Comparison of ENCODE assay signal across 8 cellular contexts in the genomic region with DNA sequence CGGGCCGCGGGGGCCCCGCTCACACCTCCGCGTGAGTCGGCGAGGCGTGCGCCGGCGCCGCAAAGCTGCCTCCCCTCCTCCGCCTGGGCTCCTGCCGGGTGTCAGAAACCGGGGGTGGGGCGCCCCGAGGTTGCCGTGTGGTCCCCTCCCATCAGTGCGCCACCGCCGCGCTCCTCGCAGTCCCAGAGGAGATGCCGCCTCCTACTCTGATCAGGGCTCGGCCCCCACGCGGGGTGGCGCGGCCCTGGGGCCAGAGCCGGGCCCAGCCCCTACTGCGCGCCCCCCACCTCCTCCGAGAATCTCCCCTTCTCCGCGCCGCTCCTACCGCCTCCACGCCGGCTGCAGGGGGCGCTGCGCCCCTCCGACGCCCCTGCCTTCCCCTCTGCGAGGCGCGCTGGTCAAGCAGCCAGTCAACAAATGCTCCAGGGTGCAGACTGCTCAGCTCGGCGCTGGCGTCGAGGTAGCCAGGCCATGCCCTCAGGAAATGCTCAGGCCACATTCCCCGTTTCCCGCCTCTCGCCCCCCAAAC. TPM values are rescaled to one million over a fixed set of nuclear protein-coding genes. Genes with fewer than 3 reads are reported as not detected.
DNase-seq lines count a peak whose midpoint lies in the region; ATAC-seq, FAIRE-seq and TF ChIP-seq lines count a peak whose summit lies in the region.

No MANE protein-coding gene starts in this region.

- ATAC-seq in Panc1 (peak; percentile 43), K562 (peak; percentile 82), HG03439 (IDR thresholded peaks at IDR 0.05; ENCODE audit: unreplicated experiment) (no peak), HG02642 (IDR thresholded peaks at IDR 0.05; ENCODE audit: poor library complexity, unreplicated experiment) (no peak)

- no CpG with 5 or more reads among the region's 54 CpGs for WGBS in K562 (ENCODE audit: insufficient coverage, low coverage, missing lambda C conversion rate)
- 11% methylated on average over 54 of the region's 54 CpGs for WGBS in liver
- WGBS in transverse colon (ENCODE audit: low coverage in 1 of 2), 2 donors: 6% methylated on average over 48 of the region's 54 CpGs; no CpG with 5 or more reads in 1 of the 2 donors

- peaks cover 38% of the 10 kb centered on the region for H3K79me2 ChIP-seq in K562 (ENCODE audit: control insufficient read depth, insufficient read depth, low read length)

- intact Hi-C loops in Panc1 (cut with micrococcal nuclease; ENCODE audit: unreplicated experiment) (loop anchor here (10.0 kb wide), 1 partner anchor 74 kb away; no protein-coding TSS in a partner anchor), K562 (cut with micrococcal nuclease) (no loop called here), transverse colon (cut with DNase I; ENCODE audit: low total_unique reads) (no loop called here)

- peak overlapping the region in 1 of 2 experiments; percentile 79; a peak in 2 of 4 replicates for H3K9ac ChIP-seq in K562 (ENCODE audit: insufficient read depth in 1 of 2, low read depth in 2 of 2, low read length in 2 of 2)
- H3K9ac ChIP-seq in liver (ENCODE audit: low read depth in 1 of 2, low read length in 2 of 2): no peak overlapping the region

- H3K4me3 ChIP-seq in Panc1 (ENCODE audit: low read depth in 2 of 2, low read length in 2 of 2) (peak overlapping the region; percentile 15 to 28; a peak in 3 of 4 replicates), K562 (peak overlapping the region; percentile 35), liver (ENCODE audit: low read depth in 1 of 3, low read length in 3 of 3) (peak overlapping the region in 1 of 3 donors; percentile 64), transverse colon (peak overlapping the region in 2 of 4 donors; percentile 30 to 41)

- peaks cover 40% of the 10 kb centered on the region for H3K4me1 ChIP-seq in Panc1 (ENCODE audit: control insufficient read depth, insufficient read depth, low read length)
- H3K4me1 ChIP-seq in K562 (replicated peaks in 1 of 2; ENCODE audit: control insufficient read depth in 2 of 2, insufficient read depth in 2 of 2, low read length in 2 of 2): peaks cover 10 to 85% of the 10 kb centered on the region in 2 experiments; a peak in 4 of 5 replicates
- H3K4me1 ChIP-seq in liver (ENCODE audit: control insufficient read depth in 4 of 4, insufficient read depth in 4 of 4, low read length in 3 of 4): peaks cover 0 to 12% (median 11%) of the 10 kb centered on the region in 4 donors
- H3K4me1 ChIP-seq in transverse colon: peaks cover 0 to 30% (median 19%) of the 10 kb centered on the region in 4 donors

- BruUV-seq in Panc1 (replicated peaks; lab: Mats Ljungman, UMichigan) (no TSS peak), K562 (replicated peaks; lab: Mats Ljungman, UMichigan) (no TSS peak)

- peak in 1 of 2 experiments; percentile 60; a peak in 2 of 4 replicates for TF ChIP-seq RAD21 in K562 (CRISPR knock-in tag; conservative IDR thresholded peaks at IDR 0.05 in 1 of 2, IDR thresholded peaks at IDR 0.05 in 1 of 2)
- TF ChIP-seq RAD21 in liver (IDR thresholded peaks at IDR 0.05): peak in 1 of 2 donors; percentile 37

- H3K27me3 ChIP-seq in Panc1 (ENCODE audit: control insufficient read depth, insufficient read depth, low read length) (no peaks in the 10 kb centered on the region), K562 (ENCODE audit: control insufficient read depth in 2 of 2, insufficient read depth in 2 of 2, low read length in 2 of 2) (no peaks in the 10 kb centered on the region), liver (ENCODE audit: control insufficient read depth in 4 of 4, insufficient read depth in 4 of 4, low read length in 3 of 4) (peaks cover 0 to 3% (median 0%) of the 10 kb centered on the region in 4 donors), transverse colon (peaks cover 35% of the 10 kb centered on the region)

- TF ChIP-seq CTCF in Panc1 (IDR thresholded peaks at IDR 0.05): peak; percentile 72
- peak; percentile 58 to 77 (median 66) for TF ChIP-seq CTCF in K562 (IDR thresholded peaks at IDR 0.05 in 2 of 3, conservative IDR thresholded peaks at IDR 0.05 in 1 of 3; ENCODE audit: insufficient read depth in 2 of 3, low read depth in 1 of 3, low read length in 3 of 3)
- peak; percentile 17 for TF ChIP-seq CTCF in liver (IDR thresholded peaks at IDR 0.05; ENCODE audit: low read depth, low read length, missing input control)
- peak in 4 of 5 experiments; percentile 13 to 34 (median 27) for TF ChIP-seq CTCF in transverse colon (IDR thresholded peaks at IDR 0.05)

- no peak for TF ChIP-seq POLR2A in K562 (conservative IDR thresholded peaks at IDR 0.05)
- no peak for TF ChIP-seq POLR2A in transverse colon (IDR thresholded peaks at IDR 0.05)

- POLR2A ChIA-PET in Panc1 (lab: Charles Lee) (no interaction called here), K562 (lab: Yijun Ruan, JAX) (interaction anchor here (1.0 kb wide), 1 partner anchor 132 kb away, joined by 4 read pairs; a partner anchor contains a TSS)

- FAIRE-seq in K562 (lab: Jason Lieb, UNC): no peak

- H3K4me2 ChIP-seq in K562 (ENCODE audit: insufficient read depth, low read length): peak overlapping the region; percentile 60; the same call in 1 of the 2 replicates

- H3K27ac ChIP-seq in Panc1 (ENCODE audit: low read length) (no peak overlapping the region), K562 (ENCODE audit: extremely low read depth, low read depth, low read length) (no peak overlapping the region), liver (ENCODE audit: low read depth in 1 of 2, low read length in 2 of 2) (no peak overlapping the region), transverse colon (no peak overlapping the region)

- CTCF ChIA-PET in Panc1 (lab: Charles Lee): no interaction called here
- CTCF ChIA-PET in K562 (lab: Yijun Ruan, JAX; ENCODE audit: low intra/inter-chr PET ratio): no interaction called here

- DNase-seq in NCI-H1417 (lab: John Stamatoyannopoulos, UW) (peak; percentile 39 to 57 (median 49)), NCI-H1417 treated with DMSO at 0.1 percent for 48 hours (lab: John Stamatoyannopoulos, UW) (no peak), Panc1 (ENCODE audit: low read depth, low spot score) (no peak), K562 (ENCODE audit: extremely low read depth in 1 of 4, low spot score in 3 of 4) (peak; percentile 73 to 82 (median 78)), transverse colon (no peak)

- H3K36me3 ChIP-seq in Panc1 (ENCODE audit: control insufficient read depth, insufficient read depth, low read length) (no peaks in the 10 kb centered on the region), K562 (ENCODE audit: control insufficient read depth, insufficient read depth, low read length) (peaks cover 8% of the 10 kb centered on the region; the same call in 1 of the 3 replicates), liver (ENCODE audit: control insufficient read depth in 4 of 4, insufficient read depth in 3 of 4, low read depth in 1 of 4, low read length in 3 of 4) (no peaks in the 10 kb centered on the region), transverse colon (no peaks in the 10 kb centered on the region)

- no peaks in the 10 kb centered on the region for H3K9me1 ChIP-seq in K562 (ENCODE audit: control insufficient read depth, insufficient read depth, low read length)

- TF ChIP-seq EP300 in K562 (IDR thresholded peaks at IDR 0.05; ENCODE audit: low read length) (no peak), transverse colon (IDR thresholded peaks at IDR 0.05; ENCODE audit: low read depth) (no peak)

- H3K9me3 ChIP-seq in Panc1 (ENCODE audit: control insufficient read depth, insufficient read depth, low read depth, low read length) (no peaks in the 10 kb centered on the region), K562 (replicated peaks; ENCODE audit: control insufficient read depth, insufficient read depth, low read depth, low read length) (no peaks in the 10 kb centered on the region), liver (ENCODE audit: control insufficient read depth in 4 of 4, low read length in 3 of 4) (no peaks in the 10 kb centered on the region), transverse colon (no peaks in the 10 kb centered on the region)

- in situ Hi-C loops in Panc1 (cut with HindIII; ENCODE audit: low pct_unique_long_range_greater_than_20kb, low sequenced_read_pairs): no loop called here
- in situ Hi-C loops in K562 (cut with MboI): no loop called here
- in situ Hi-C loops in transverse colon (cut with MboI; ENCODE audit: low pct_ligation_motif_present in 1 of 4, low pct_unique_long_range_greater_than_20kb in 1 of 4, low sequenced_read_pairs in 3 of 4): no loop called here

- H2AFZ ChIP-seq in K562 (ENCODE audit: low read depth, low read length): peak overlapping the region; percentile 79

- H4K20me1 ChIP-seq in K562 (replicated peaks; ENCODE audit: control insufficient read depth, insufficient read depth, low read length): no peaks in the 10 kb centered on the region; the same call in 1 of the 2 replicates

RNA-seq across cellular contexts. Expression of a gene that starts 0.5 kb away (rescaled TPM):
- total RNA-seq in Panc1 (2021; ENCODE audit: unreplicated experiment) (43.7 TPM), K562 (2014; rRNA removed) (20.1 and 22.8 TPM in 2 replicates), K562 (2014; rRNA removed; fragmentation: Illumina TruSeq; extraction: Trizol) (2.4 and 3.3 TPM in 2 replicates), K562 (2015; rRNA removed; fragmentation: Illumina TruSeq; extraction: Trizol) (10.5 and 10.7 TPM in 2 replicates), K562 (2021) (43.4 and 48.4 TPM in 2 replicates), liver (1 to 10 TPM in 1 of 2 donors, under 1 TPM in 1; 0.33 to 1.0 TPM), transverse colon (10 to 100 TPM in 1 of 4 donors, 1 to 10 TPM in 3; 5.4 to 29.9 (median 6.6) TPM)
- polyA plus RNA-seq in Panc1 (2012; ENCODE audit: insufficient read length): 62.1 TPM
- 61.3 and 185 TPM in 2 replicates for total RNA-seq in K562 (2011; cell fraction: chromatin; rRNA removed; ENCODE audit: low replicate concordance)
- 142 and 150 TPM in 2 replicates for total RNA-seq in K562 (2011; cell fraction: nucleolus; rRNA removed)
- total RNA-seq in K562 (2011; cell fraction: nucleoplasm; rRNA removed): 67.6 and 76.6 TPM in 2 replicates
- polyA plus RNA-seq in K562 (2011; rRNA removed) (8.6 and 12.1 TPM in 2 replicates), K562 (2014; fragmentation: Illumina TruSeq; extraction: Trizol) (6.6 and 16.7 TPM in 2 replicates), K562 (2014; fragmentation: Nextera tagmentation; extraction: Ambion mirVana) (under 1 TPM; 0.25 to 0.50 TPM), K562 (2014; rRNA removed) (24.5 and 38.0 TPM in 2 replicates), liver (under 1 TPM; 0.24 to 0.75 TPM)
- 10.2 and 16.7 TPM in 2 replicates for polyA plus RNA-seq in K562 (2011; cell fraction: cytosol; rRNA removed)
- 134 and 193 TPM in 2 replicates for polyA plus RNA-seq in K562 (2011; cell fraction: nucleus; rRNA removed)
- 20.4 and 32.1 TPM in 2 replicates for polyA plus RNA-seq in K562 (2012)
- polyA minus RNA-seq in K562 (2011; rRNA and poly(A)+ RNA removed): 8.1 and 12.6 TPM in 2 replicates
- polyA minus RNA-seq in K562 (2011; cell fraction: cytosol; rRNA and poly(A)+ RNA removed): 17.8 and 19.8 TPM in 2 replicates
- 39.4 and 47.9 TPM in 2 replicates for polyA minus RNA-seq in K562 (2011; cell fraction: nucleus; rRNA and poly(A)+ RNA removed)

RNA-seq across cellular contexts. Expression of a gene that starts 12.1 kb away (rescaled TPM):
- total RNA-seq in Panc1 (2021; ENCODE audit: unreplicated experiment) (75.3 TPM), K562 (2014; rRNA removed) (12.3 and 13.2 TPM in 2 replicates), K562 (2014; rRNA removed; fragmentation: Illumina TruSeq; extraction: Trizol) (1.7 and 2.1 TPM in 2 replicates), K562 (2015; rRNA removed; fragmentation: Illumina TruSeq; extraction: Trizol) (11.7 and 11.9 TPM in 2 replicates), K562 (2021) (15.7 and 16.3 TPM in 2 replicates), liver (1 to 10 TPM; 3.8 to 4.8 TPM), transverse colon (10 to 100 TPM; 17.0 to 53.9 (median 32.6) TPM)
- 86.7 TPM for polyA plus RNA-seq in Panc1 (2012; ENCODE audit: insufficient read length)
- total RNA-seq in K562 (2011; cell fraction: chromatin; rRNA removed; ENCODE audit: low replicate concordance): 7.5 and 26.6 TPM in 2 replicates
- total RNA-seq in K562 (2011; cell fraction: nucleolus; rRNA removed): 23.2 and 26.8 TPM in 2 replicates
- total RNA-seq in K562 (2011; cell fraction: nucleoplasm; rRNA removed): 10.1 and 13.7 TPM in 2 replicates
- polyA plus RNA-seq in K562 (2011; rRNA removed) (8.3 and 10.6 TPM in 2 replicates), K562 (2014; fragmentation: Illumina TruSeq; extraction: Trizol) (3.1 and 6.4 TPM in 2 replicates), K562 (2014; fragmentation: Nextera tagmentation; extraction: Ambion mirVana) (under 1 TPM; 0.14 to 0.85 TPM), K562 (2014; rRNA removed) (8.2 and 14.5 TPM in 2 replicates), liver (10 to 100 TPM; 11.1 to 24.2 TPM)
- 10.6 and 23.4 TPM in 2 replicates for polyA plus RNA-seq in K562 (2011; cell fraction: cytosol; rRNA removed)
- 16.5 and 26.6 TPM in 2 replicates for polyA plus RNA-seq in K562 (2011; cell fraction: nucleus; rRNA removed)
- polyA plus RNA-seq in K562 (2012): 20.4 and 28.6 TPM in 2 replicates
- 1.1 and 2.3 TPM in 2 replicates for polyA minus RNA-seq in K562 (2011; rRNA and poly(A)+ RNA removed)
- polyA minus RNA-seq in K562 (2011; cell fraction: cytosol; rRNA and poly(A)+ RNA removed): 3.7 and 9.5 TPM in 2 replicates
- polyA minus RNA-seq in K562 (2011; cell fraction: nucleus; rRNA and poly(A)+ RNA removed): 2.7 and 3.6 TPM in 2 replicates

Comparison
In these comparisons a context has a peak if more than half of its experiments do, and no peak if none do; other contexts are left out.
1. DNase-seq: peak in NCI-H1417 (3 of 3) and K562 (4 of 4); none in NCI-H1417 treated with DMSO at 0.1 percent for 48 hours (single experiment), Panc1 (single experiment) and transverse colon (single experiment).
2. ATAC-seq: peak in Panc1 (single experiment) and K562 (single experiment); none in HG03439 (single experiment) and HG02642 (single experiment).
3. CTCF ChIP-seq: peak in every context shown above with its lines; median percentile 72 in Panc1; 66 in K562; 27 in transverse colon; 17 in liver.